Comparison of ENCODE assay signal across 14 cellular contexts in genomic region chr2:102672124-102672786, GRCh38. TPM values are rescaled to one million over a fixed set of nuclear protein-coding genes. Genes with fewer than 3 reads are reported as not detected.
"Had no signal": no experiment of that assay in that cellular context is flagged by ENCODE, and none has a peak within 500 bp of the region (broad histone marks: within the 10 kb centered on the region; RNA-seq: fewer than 3 reads in every experiment).

No MANE protein-coding gene starts in this region.

- H3K27ac ChIP-seq: ascending aorta, neutrophil, thyroid gland, vagina had no signal

- H3K4me1 Mint-ChIP-seq: activated CD4-positive, alpha-beta memory T cell treated with anti-CD3 and anti-CD28 coated beads, Interleukin-2, amount 10 ng/mL, durations not matched to agents 7 days and 5 days; naive thymus-derived CD4-positive, alpha-beta T cell had no signal

- H3K9me3 Mint-ChIP-seq: activated CD4-positive, alpha-beta memory T cell treated with anti-CD3 and anti-CD28 coated beads, Interleukin-2, amount 10 ng/mL, durations not matched to agents 7 days and 5 days; activated naive CD8-positive, alpha-beta T cell treated with anti-CD3 and anti-CD28 coated beads, Interleukin-2, amount 50 U/mL, for 24 hours; naive thymus-derived CD4-positive, alpha-beta T cell had no signal

- H3K4me1 ChIP-seq: ascending aorta, thyroid gland, vagina had no signal

- H3K27me3 ChIP-seq: ascending aorta, neutrophil, thyroid gland, vagina had no signal

- H3K9me3 ChIP-seq: ascending aorta, neutrophil, thyroid gland, vagina had no signal

- H3K27me3 Mint-ChIP-seq: activated naive CD8-positive, alpha-beta T cell treated with anti-CD3 and anti-CD28 coated beads, Interleukin-2, amount 50 U/mL, for 24 hours had no signal

- H3K36me3 Mint-ChIP-seq: naive thymus-derived CD4-positive, alpha-beta T cell had no signal

- H3K4me3 Mint-ChIP-seq: activated CD4-positive, alpha-beta memory T cell treated with anti-CD3 and anti-CD28 coated beads, Interleukin-2, amount 10 ng/mL, durations not matched to agents 7 days and 5 days; activated naive CD8-positive, alpha-beta T cell treated with anti-CD3 and anti-CD28 coated beads, Interleukin-2, amount 50 U/mL, for 24 hours; naive thymus-derived CD4-positive, alpha-beta T cell had no signal

- H3K4me3 ChIP-seq: ascending aorta, thyroid gland, vagina had no signal

- H3K36me3 ChIP-seq: ascending aorta, neutrophil, thyroid gland, vagina had no signal

- ATAC-seq: activated naive CD8-positive, alpha-beta T cell treated with anti-CD3 and anti-CD28 coated beads, Interleukin-2, amount 50 U/mL, for 24 hours; esophagus mucosa; left colon; naive thymus-derived CD4-positive, alpha-beta T cell; right cardiac atrium had no signal

- DNase-seq: activated CD4-positive, alpha-beta memory T cell treated with anti-CD3 and anti-CD28 coated beads, Interleukin-2, amount 10 ng/mL, durations not matched to agents 7 days and 5 days; activated naive CD4-positive, alpha-beta T cell treated with Interleukin-2 at 50 U/mL for 16 hours; activated naive CD8-positive, alpha-beta T cell treated with anti-CD3 and anti-CD28 coated beads, Interleukin-2, amount 50 U/mL, for 24 hours; left colon; naive thymus-derived CD4-positive, alpha-beta T cell; right cardiac atrium; small intestine; thyroid gland had no signal

- H3K27ac Mint-ChIP-seq: activated CD4-positive, alpha-beta memory T cell treated with anti-CD3 and anti-CD28 coated beads, Interleukin-2, amount 10 ng/mL, durations not matched to agents 7 days and 5 days; activated naive CD8-positive, alpha-beta T cell treated with anti-CD3 and anti-CD28 coated beads, Interleukin-2, amount 50 U/mL, for 24 hours; naive thymus-derived CD4-positive, alpha-beta T cell had no signal

RNA-seq across cellular contexts. Expression of gene SLC9A2, which starts 52.9 kb away (rescaled TPM):
- total RNA-seq: activated CD4-positive, alpha-beta memory T cell treated with anti-CD3 and anti-CD28 coated beads, Interleukin-2, amount 10 ng/mL, durations not matched to agents 7 days and 5 days; ascending aorta; mononuclear cell; naive thymus-derived CD4-positive, alpha-beta T cell; posterior vena cava; vagina had no signal
